In the genomic region with DNA sequence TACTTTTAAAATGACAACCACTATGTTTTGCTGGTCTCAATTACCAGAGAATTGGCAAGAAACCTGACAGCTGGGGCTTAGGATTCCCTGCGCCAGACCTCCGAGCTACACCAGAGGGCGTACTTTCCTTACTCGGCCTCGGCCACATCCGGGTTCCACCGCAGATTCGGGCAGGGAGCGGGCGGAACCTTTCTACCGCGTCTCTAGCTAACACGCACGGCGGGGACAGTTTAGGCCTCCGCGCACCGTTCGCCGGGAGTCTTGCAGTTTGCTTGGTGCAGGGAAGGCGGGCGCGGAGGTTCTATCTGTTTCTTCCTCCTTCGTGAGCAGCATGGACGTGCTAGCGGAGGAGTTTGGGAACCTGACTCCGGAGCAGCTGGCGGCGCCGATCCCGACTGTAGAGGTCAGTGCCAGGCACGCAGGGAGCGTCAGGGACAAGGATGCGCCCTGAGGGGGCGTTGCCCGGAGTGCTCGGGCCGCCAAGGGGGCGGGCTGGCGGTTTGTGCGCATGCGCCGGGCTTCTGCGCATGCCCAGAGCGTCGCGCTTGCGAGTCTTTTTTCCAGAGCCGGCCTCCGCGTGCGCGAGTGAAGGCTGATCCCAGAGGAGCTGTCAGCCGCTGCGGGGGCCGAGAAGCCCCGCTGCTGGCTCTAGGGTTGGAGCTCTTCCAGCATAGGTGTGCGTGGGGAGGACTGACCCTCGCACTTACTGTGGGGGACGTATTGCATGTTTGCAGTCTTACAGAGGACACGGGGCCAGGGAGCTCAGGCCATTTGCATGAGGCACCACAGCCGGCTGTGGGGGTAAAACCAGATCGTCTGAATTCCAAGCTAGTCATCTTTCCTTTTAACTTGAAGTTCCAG, we compare ENCODE assay signal across 1 cellular context.
TF ChIP-seq lines count a peak whose summit lies in the region.

Gene POLR3B, plus strand, starts transcription at position 200 of the 861 bp plus-strand sequence. Its CDS starts 132 bp downstream, at position 332.

TF ChIP-seq in HepG2, 621 proteins besides CTCF, POLR2A, EP300 and RAD21 (continued from another document and continues in another):
- TF ChIP-seq, protein P1, sequence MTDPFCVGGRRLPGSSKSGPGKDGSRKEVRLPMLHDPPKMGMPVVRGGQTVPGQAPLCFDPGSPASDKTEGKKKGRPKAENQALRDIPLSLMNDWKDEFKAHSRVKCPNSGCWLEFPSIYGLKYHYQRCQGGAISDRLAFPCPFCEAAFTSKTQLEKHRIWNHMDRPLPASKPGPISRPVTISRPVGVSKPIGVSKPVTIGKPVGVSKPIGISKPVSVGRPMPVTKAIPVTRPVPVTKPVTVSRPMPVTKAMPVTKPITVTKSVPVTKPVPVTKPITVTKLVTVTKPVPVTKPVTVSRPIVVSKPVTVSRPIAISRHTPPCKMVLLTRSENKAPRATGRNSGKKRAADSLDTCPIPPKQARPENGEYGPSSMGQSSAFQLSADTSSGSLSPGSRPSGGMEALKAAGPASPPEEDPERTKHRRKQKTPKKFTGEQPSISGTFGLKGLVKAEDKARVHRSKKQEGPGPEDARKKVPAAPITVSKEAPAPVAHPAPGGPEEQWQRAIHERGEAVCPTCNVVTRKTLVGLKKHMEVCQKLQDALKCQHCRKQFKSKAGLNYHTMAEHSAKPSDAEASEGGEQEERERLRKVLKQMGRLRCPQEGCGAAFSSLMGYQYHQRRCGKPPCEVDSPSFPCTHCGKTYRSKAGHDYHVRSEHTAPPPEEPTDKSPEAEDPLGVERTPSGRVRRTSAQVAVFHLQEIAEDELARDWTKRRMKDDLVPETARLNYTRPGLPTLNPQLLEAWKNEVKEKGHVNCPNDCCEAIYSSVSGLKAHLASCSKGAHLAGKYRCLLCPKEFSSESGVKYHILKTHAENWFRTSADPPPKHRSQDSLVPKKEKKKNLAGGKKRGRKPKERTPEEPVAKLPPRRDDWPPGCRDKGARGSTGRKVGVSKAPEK (CRISPR knock-in tag; IDR thresholded peaks at IDR 0.05; ENCODE audit: borderline replicate concordance) = 0 out of 2 replicates have a peak, but pooled peaks have one; percentile 53
- TF ChIP-seq MXI1 (IDR thresholded peaks at IDR 0.05; ENCODE audit: borderline replicate concordance, low read depth, low read length) = peak; percentile 75; the same call in 2 of the 3 replicates
- TF ChIP-seq BRD4 (CRISPR knock-in tag; IDR thresholded peaks at IDR 0.05) = peak; percentile 85
- TF ChIP-seq ZNF496 (CRISPR knock-in tag; IDR thresholded peaks at IDR 0.05; ENCODE audit: insufficient replicate concordance) = no peak
- TF ChIP-seq MAF1 (CRISPR knock-in tag; IDR thresholded peaks at IDR 0.05; ENCODE audit: borderline replicate concordance) = peak; percentile 69; the same call in 1 of the 2 replicates
- TF ChIP-seq CHD2 (IDR thresholded peaks at IDR 0.05; ENCODE audit: low read depth, low read length) = peak; percentile 29; the same call in 1 of the 2 replicates
- TF ChIP-seq, protein P2, sequence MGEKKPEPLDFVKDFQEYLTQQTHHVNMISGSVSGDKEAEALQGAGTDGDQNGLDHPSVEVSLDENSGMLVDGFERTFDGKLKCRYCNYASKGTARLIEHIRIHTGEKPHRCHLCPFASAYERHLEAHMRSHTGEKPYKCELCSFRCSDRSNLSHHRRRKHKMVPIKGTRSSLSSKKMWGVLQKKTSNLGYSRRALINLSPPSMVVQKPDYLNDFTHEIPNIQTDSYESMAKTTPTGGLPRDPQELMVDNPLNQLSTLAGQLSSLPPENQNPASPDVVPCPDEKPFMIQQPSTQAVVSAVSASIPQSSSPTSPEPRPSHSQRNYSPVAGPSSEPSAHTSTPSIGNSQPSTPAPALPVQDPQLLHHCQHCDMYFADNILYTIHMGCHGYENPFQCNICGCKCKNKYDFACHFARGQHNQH (CRISPR knock-in tag; IDR thresholded peaks at IDR 0.05) = peak; percentile 82
- peak; percentile 94 for TF ChIP-seq TMF1 (CRISPR knock-in tag; IDR thresholded peaks at IDR 0.05; ENCODE audit: low read depth)
- peak; percentile 96 for TF ChIP-seq ZNF543 (CRISPR knock-in tag; IDR thresholded peaks at IDR 0.05)
- TF ChIP-seq ZNF333 (CRISPR knock-in tag; IDR thresholded peaks at IDR 0.05; ENCODE audit: borderline replicate concordance) = peak; percentile 61; the same call in 1 of the 2 replicates
- TF ChIP-seq, protein P3, sequence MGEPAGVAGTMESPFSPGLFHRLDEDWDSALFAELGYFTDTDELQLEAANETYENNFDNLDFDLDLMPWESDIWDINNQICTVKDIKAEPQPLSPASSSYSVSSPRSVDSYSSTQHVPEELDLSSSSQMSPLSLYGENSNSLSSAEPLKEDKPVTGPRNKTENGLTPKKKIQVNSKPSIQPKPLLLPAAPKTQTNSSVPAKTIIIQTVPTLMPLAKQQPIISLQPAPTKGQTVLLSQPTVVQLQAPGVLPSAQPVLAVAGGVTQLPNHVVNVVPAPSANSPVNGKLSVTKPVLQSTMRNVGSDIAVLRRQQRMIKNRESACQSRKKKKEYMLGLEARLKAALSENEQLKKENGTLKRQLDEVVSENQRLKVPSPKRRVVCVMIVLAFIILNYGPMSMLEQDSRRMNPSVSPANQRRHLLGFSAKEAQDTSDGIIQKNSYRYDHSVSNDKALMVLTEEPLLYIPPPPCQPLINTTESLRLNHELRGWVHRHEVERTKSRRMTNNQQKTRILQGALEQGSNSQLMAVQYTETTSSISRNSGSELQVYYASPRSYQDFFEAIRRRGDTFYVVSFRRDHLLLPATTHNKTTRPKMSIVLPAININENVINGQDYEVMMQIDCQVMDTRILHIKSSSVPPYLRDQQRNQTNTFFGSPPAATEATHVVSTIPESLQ (CRISPR knock-in tag; conservative IDR thresholded peaks at IDR 0.05) = no peak; the same call in 1 of the 2 replicates
- no peak for TF ChIP-seq HNRNPK (IDR thresholded peaks at IDR 0.05; ENCODE audit: low read depth, low read length, poor library complexity, severe bottlenecking)
- TF ChIP-seq, protein P4, sequence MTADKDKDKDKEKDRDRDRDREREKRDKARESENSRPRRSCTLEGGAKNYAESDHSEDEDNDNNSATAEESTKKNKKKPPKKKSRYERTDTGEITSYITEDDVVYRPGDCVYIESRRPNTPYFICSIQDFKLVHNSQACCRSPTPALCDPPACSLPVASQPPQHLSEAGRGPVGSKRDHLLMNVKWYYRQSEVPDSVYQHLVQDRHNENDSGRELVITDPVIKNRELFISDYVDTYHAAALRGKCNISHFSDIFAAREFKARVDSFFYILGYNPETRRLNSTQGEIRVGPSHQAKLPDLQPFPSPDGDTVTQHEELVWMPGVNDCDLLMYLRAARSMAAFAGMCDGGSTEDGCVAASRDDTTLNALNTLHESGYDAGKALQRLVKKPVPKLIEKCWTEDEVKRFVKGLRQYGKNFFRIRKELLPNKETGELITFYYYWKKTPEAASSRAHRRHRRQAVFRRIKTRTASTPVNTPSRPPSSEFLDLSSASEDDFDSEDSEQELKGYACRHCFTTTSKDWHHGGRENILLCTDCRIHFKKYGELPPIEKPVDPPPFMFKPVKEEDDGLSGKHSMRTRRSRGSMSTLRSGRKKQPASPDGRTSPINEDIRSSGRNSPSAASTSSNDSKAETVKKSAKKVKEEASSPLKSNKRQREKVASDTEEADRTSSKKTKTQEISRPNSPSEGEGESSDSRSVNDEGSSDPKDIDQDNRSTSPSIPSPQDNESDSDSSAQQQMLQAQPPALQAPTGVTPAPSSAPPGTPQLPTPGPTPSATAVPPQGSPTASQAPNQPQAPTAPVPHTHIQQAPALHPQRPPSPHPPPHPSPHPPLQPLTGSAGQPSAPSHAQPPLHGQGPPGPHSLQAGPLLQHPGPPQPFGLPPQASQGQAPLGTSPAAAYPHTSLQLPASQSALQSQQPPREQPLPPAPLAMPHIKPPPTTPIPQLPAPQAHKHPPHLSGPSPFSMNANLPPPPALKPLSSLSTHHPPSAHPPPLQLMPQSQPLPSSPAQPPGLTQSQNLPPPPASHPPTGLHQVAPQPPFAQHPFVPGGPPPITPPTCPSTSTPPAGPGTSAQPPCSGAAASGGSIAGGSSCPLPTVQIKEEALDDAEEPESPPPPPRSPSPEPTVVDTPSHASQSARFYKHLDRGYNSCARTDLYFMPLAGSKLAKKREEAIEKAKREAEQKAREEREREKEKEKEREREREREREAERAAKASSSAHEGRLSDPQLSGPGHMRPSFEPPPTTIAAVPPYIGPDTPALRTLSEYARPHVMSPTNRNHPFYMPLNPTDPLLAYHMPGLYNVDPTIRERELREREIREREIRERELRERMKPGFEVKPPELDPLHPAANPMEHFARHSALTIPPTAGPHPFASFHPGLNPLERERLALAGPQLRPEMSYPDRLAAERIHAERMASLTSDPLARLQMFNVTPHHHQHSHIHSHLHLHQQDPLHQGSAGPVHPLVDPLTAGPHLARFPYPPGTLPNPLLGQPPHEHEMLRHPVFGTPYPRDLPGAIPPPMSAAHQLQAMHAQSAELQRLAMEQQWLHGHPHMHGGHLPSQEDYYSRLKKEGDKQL (CRISPR knock-in tag; IDR thresholded peaks at IDR 0.05; ENCODE audit: low read depth) = peak; percentile 57; the same call in 1 of the 2 replicates
- no peak for TF ChIP-seq ZNF615 (CRISPR knock-in tag; IDR thresholded peaks at IDR 0.05; ENCODE audit: borderline replicate concordance)
- TF ChIP-seq ZNF431 (CRISPR knock-in tag; IDR thresholded peaks at IDR 0.05; ENCODE audit: borderline replicate concordance, low read depth) = peak; percentile 41
- peak; percentile 97 for TF ChIP-seq KDM5B (CRISPR knock-in tag; IDR thresholded peaks at IDR 0.05; ENCODE audit: borderline replicate concordance)
- TF ChIP-seq, protein P5, sequence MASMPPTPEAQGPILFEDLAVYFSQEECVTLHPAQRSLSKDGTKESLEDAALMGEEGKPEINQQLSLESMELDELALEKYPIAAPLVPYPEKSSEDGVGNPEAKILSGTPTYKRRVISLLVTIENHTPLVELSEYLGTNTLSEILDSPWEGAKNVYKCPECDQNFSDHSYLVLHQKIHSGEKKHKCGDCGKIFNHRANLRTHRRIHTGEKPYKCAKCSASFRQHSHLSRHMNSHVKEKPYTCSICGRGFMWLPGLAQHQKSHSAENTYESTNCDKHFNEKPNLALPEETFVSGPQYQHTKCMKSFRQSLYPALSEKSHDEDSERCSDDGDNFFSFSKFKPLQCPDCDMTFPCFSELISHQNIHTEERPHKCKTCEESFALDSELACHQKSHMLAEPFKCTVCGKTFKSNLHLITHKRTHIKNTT (CRISPR knock-in tag; IDR thresholded peaks at IDR 0.05) = 0 out of 2 replicates have a peak, but pooled peaks have one; percentile 22
- peak; percentile 89; the same call in 1 of the 2 replicates for TF ChIP-seq MEF2D (CRISPR knock-in tag; IDR thresholded peaks at IDR 0.05)
- peak; percentile 29; the same call in 1 of the 2 replicates for TF ChIP-seq NFIC (IDR thresholded peaks at IDR 0.05; ENCODE audit: low read length)
- peak; percentile 45; the same call in 1 of the 2 replicates for TF ChIP-seq ZFP36L2 (CRISPR knock-in tag; IDR thresholded peaks at IDR 0.05)
- peak; percentile 69; the same call in 1 of the 2 replicates for TF ChIP-seq ZNF292 (CRISPR knock-in tag; IDR thresholded peaks at IDR 0.05; ENCODE audit: borderline replicate concordance, low read depth)
- TF ChIP-seq ZNF839 (CRISPR knock-in tag; IDR thresholded peaks at IDR 0.05; ENCODE audit: borderline replicate concordance) = no peak; the same call in 1 of the 2 replicates
- TF ChIP-seq MED13 (CRISPR knock-in tag; IDR thresholded peaks at IDR 0.05) = peak; percentile 66; the same call in 1 of the 2 replicates
- TF ChIP-seq FOXO1 (CRISPR knock-in tag; IDR thresholded peaks at IDR 0.05) = peak; percentile 74
- TF ChIP-seq, protein P6, sequence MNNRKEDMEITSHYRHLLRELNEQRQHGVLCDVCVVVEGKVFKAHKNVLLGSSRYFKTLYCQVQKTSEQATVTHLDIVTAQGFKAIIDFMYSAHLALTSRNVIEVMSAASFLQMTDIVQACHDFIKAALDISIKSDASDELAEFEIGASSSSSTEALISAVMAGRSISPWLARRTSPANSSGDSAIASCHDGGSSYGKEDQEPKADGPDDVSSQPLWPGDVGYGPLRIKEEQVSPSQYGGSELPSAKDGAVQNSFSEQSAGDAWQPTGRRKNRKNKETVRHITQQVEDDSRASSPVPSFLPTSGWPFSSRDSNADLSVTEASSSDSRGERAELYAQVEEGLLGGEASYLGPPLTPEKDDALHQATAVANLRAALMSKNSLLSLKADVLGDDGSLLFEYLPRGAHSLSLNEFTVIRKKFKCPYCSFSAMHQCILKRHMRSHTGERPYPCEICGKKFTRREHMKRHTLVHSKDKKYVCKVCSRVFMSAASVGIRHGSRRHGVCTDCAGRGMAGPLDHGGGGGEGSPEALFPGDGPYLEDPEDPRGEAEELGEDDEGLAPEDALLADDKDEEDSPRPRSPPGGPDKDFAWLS (CRISPR knock-in tag; IDR thresholded peaks at IDR 0.05; ENCODE audit: borderline replicate concordance) = peak; percentile 82; the same call in 1 of the 2 replicates
- 0 out of 2 replicates have a peak, but pooled peaks have one; percentile 37 for TF ChIP-seq ZNF24 (IDR thresholded peaks at IDR 0.05)
- peak; percentile 92 for TF ChIP-seq ZBTB25 (CRISPR knock-in tag; IDR thresholded peaks at IDR 0.05)
- peak; percentile 79; the same call in 1 of the 2 replicates for TF ChIP-seq RFXAP (CRISPR knock-in tag; IDR thresholded peaks at IDR 0.05; ENCODE audit: borderline replicate concordance)
- peak; percentile 93 for TF ChIP-seq SALL1 (CRISPR knock-in tag; IDR thresholded peaks at IDR 0.05)
- TF ChIP-seq ZIK1 (CRISPR knock-in tag; IDR thresholded peaks at IDR 0.05; ENCODE audit: borderline replicate concordance, low read depth) = no peak; the same call in 1 of the 2 replicates
- TF ChIP-seq BCLAF1 (IDR thresholded peaks at IDR 0.05) = no peak
- TF ChIP-seq ZNF660 (CRISPR knock-in tag; IDR thresholded peaks at IDR 0.05; ENCODE audit: borderline replicate concordance, low read depth) = peak; percentile 91; the same call in 1 of the 2 replicates
